10 cellular contexts compared by ENCODE assay signal in genomic region chr17:19726615-19727376, GRCh38. TPM values are rescaled to one million over a fixed set of nuclear protein-coding genes. Genes with fewer than 3 reads are reported as not detected.
DNase-seq lines count a peak whose midpoint lies in the region; ATAC-seq and TF ChIP-seq lines count a peak whose summit lies in the region.
"Had no signal": no experiment of that assay in that cellular context is flagged by ENCODE, and none has a peak within 500 bp of the region (broad histone marks: within the 10 kb centered on the region; RNA-seq: fewer than 3 reads in every experiment).

No MANE protein-coding gene starts in this region.

- H3K27ac ChIP-seq in uterus = peak overlapping the region; percentile 95 to 100
- H3K27ac ChIP-seq: neural progenitor cell had no signal

- ATAC-seq in omental fat pad (ENCODE audit: low FRiP score) = peak; percentile 52

- intact Hi-C loops in uterus (cut with DNase I; ENCODE audit: low total_unique reads) = no loop called here

- H3K36me3 ChIP-seq in uterus = no peaks in the 10 kb centered on the region
- H3K36me3 ChIP-seq: neural progenitor cell had no signal

- TF ChIP-seq CTCF in fibroblast of the aortic adventitia (IDR thresholded peaks at IDR 0.05; ENCODE audit: insufficient read depth, low read length) (no peak), omental fat pad (IDR thresholded peaks at IDR 0.05) (no peak), uterus (IDR thresholded peaks at IDR 0.05) (no peak)

- peaks cover 5 to 15% of the 10 kb centered on the region in 2 donors for H3K4me1 ChIP-seq in uterus
- H3K4me1 ChIP-seq: neural progenitor cell had no signal

- no peaks in the 10 kb centered on the region for H3K27me3 ChIP-seq in uterus
- H3K27me3 ChIP-seq: neural progenitor cell had no signal

- DNase-seq in NCI-H748 (lab: John Stamatoyannopoulos, UW; ENCODE audit: unreplicated experiment) (peak; percentile 30), NCI-H748 treated with DMSO at 0.1 percent for 48 hours (lab: John Stamatoyannopoulos, UW) (no peak), fibroblast of the aortic adventitia (ENCODE audit: low read depth) (peak; percentile 50), omental fat pad (ENCODE audit: low spot score) (no peak), uterus (no peak), ecto neural progenitor cell (ENCODE audit: low spot score) (no peak), iPS-NIHi7 (ENCODE audit: extremely low spot score) (no peak)
- DNase-seq in activated naive CD4-positive, alpha-beta T cell treated with anti-CD3 and anti-CD28 coated beads, Interleukin-2, amount 50 U/mL, for 16 hours = no peak
- DNase-seq: NCI-H187 had no signal

- TF ChIP-seq POLR2A in uterus (IDR thresholded peaks at IDR 0.05) = no peak

- H3K9me3 ChIP-seq in uterus = no peaks in the 10 kb centered on the region

- H3K4me3 ChIP-seq in fibroblast of the aortic adventitia (ENCODE audit: low read depth, low read length) (no peak overlapping the region), uterus (no peak overlapping the region)
- H3K4me3 ChIP-seq: neural progenitor cell had no signal

RNA-seq across cellular contexts. Expression of gene SLC47A2, which starts 10.4 kb away (rescaled TPM):
- total RNA-seq in fibroblast of the aortic adventitia (ENCODE audit: low replicate concordance) = 0.33 TPM in 1 of 2 replicates, not detected in the other
- under 1 TPM in 1 of 4 donors, not detected in 3; 0.28 TPM for total RNA-seq in omental fat pad
- total RNA-seq in uterus = under 1 TPM in 1 of 4 donors, not detected in 3; 0.35 TPM

RNA-seq across cellular contexts. Expression of gene ALDH3A1, which starts 21.3 kb away (rescaled TPM):
- total RNA-seq in fibroblast of the aortic adventitia (ENCODE audit: low replicate concordance) (0.54 TPM in 1 of 2 replicates, not detected in the other), omental fat pad (1 to 10 TPM; 2.3 to 4.9 (median 3.3) TPM), uterus (1 to 10 TPM in 2 of 4 donors, under 1 TPM in 1, not detected in 1; 0.51 to 7.1 (median 1.7) TPM)

Comparison
In these comparisons a context has a peak if more than half of its experiments do, and no peak if none do; other contexts are left out.
1. DNase-seq: peak in NCI-H748 (single experiment) and fibroblast of the aortic adventitia (single experiment); none in NCI-H748 treated with DMSO at 0.1 percent for 48 hours (single experiment), omental fat pad (single experiment), uterus (0 of 2), activated naive CD4-positive, alpha-beta T cell treated with anti-CD3 and anti-CD28 coated beads, Interleukin-2, amount 50 U/mL, for 16 hours (single experiment), ecto neural progenitor cell (single experiment) and iPS-NIHi7 (single experiment).